8 cellular contexts compared by ENCODE assay signal in genomic region chr9:124771021-124771866, GRCh38. TPM values are rescaled to one million over a fixed set of nuclear protein-coding genes. Genes with fewer than 3 reads are reported as not detected.
DNase-seq lines count a peak whose midpoint lies in the region; ATAC-seq, FAIRE-seq and TF ChIP-seq lines count a peak whose summit lies in the region.

NR6A1 (minus strand) TSS chr9:124771311.

- CTCF ChIA-PET in Caco-2 (lab: Charles Lee) = interaction anchor here (0.8 to 12.7 kb wide), 8 partner anchors 39 to 127 kb away, joined by 3 to 325 read pairs (median 3); partner anchors contain the start of genes ARPC5L, RPL35 and WDR38
- CTCF ChIA-PET in H1 (lab: Charles Lee; ENCODE audit: partially characterized antibody) = interaction anchor here (0.6 to 17.6 kb wide), 18 partner anchors 8 to 607 kb away, joined by 3 to 1300 read pairs (median 4); partner anchors contain the start of genes ARPC5L, RPL35 and WDR38

- H2BK15ac ChIP-seq in H1 (ENCODE audit: low read length) (0 out of 2 replicates have a peak within 1 kb of the TSS, but pooled peaks have one; percentile 53), mesendoderm (replicated peaks; ENCODE audit: low read depth) (no peak within 1 kb of the TSS)

- H3K79me1 ChIP-seq in H1 (ENCODE audit: low read depth, low read length) = no peaks in the 10 kb centered on the region
- peaks cover 2% of the 10 kb centered on the region for H3K79me1 ChIP-seq in mesendoderm (ENCODE audit: low read length)

- H3K9ac ChIP-seq in H1 (replicated peaks in 1 of 4; ENCODE audit: extremely low read depth in 1 of 4, low read depth in 3 of 4, low read length in 3 of 4) = peak within 1 kb of the TSS; percentile 52 to 93 (median 74)
- H3K9ac ChIP-seq in mesendoderm (ENCODE audit: low read length) = peak within 1 kb of the TSS; percentile 90

- TF ChIP-seq POLR2A in H1 (IDR thresholded peaks at IDR 0.05; ENCODE audit: control extremely low read depth in 1 of 2, low read depth in 2 of 2, low read length in 2 of 2) = peak in 1 of 2 experiments; percentile 76; a peak in 1 of 3 replicates

- peak within 1 kb of the TSS; percentile 41; the same call in 1 of the 2 replicates for H2BK12ac ChIP-seq in H1 (ENCODE audit: low read depth, low read length)

- H2BK20ac ChIP-seq in H1 (ENCODE audit: low read length) = 0 out of 2 replicates have a peak within 1 kb of the TSS, but pooled peaks have one; percentile 56

- H3K36me3 Mint-ChIP-seq in Caco-2 (ENCODE audit: insufficient read depth, unreplicated experiment) = peaks cover 22% of the 10 kb centered on the region

- peak within 1 kb of the TSS; percentile 98 for H3K4me3 ChIP-seq in Caco-2 (ENCODE audit: low read depth, low read length)
- peak within 1 kb of the TSS; percentile 56 to 86 (median 78) for H3K4me3 ChIP-seq in H1 (ENCODE audit: extremely low read depth in 1 of 4, insufficient read depth in 2 of 4, low read depth in 3 of 4, low read length in 4 of 4)
- peak within 1 kb of the TSS; percentile 81 for H3K4me3 ChIP-seq in mesendoderm (ENCODE audit: low read length)

- H3K18ac ChIP-seq in H1 (ENCODE audit: extremely low read depth, low read length) (peak within 1 kb of the TSS; percentile 81), mesendoderm (ENCODE audit: low read length) (peak within 1 kb of the TSS; percentile 57)

- H3K27ac Mint-ChIP-seq in Caco-2 (ENCODE audit: unreplicated experiment) = peak within 1 kb of the TSS; percentile 98

- ATAC-seq in GM19468 (IDR thresholded peaks at IDR 0.05; ENCODE audit: extremely low read depth, unreplicated experiment) = peak; percentile 75

- peak within 1 kb of the TSS; percentile 90 for H2AFZ ChIP-seq in H1 (ENCODE audit: low read length)

- no TSS peak for BruUV-seq in Caco-2 (replicated peaks; lab: Mats Ljungman, UMichigan)

- H4K20me1 ChIP-seq in H1 (replicated peaks in 1 of 2; ENCODE audit: control insufficient read depth in 1 of 2, insufficient read depth in 2 of 2, low read length in 2 of 2) = peaks cover 10 to 12% of the 10 kb centered on the region in 2 experiments

- FAIRE-seq in H1 (lab: Jason Lieb, UNC) = no peak

- H4K8ac ChIP-seq in H1 (ENCODE audit: extremely low read depth, insufficient read depth, low read length) = peak within 1 kb of the TSS; percentile 86
- H4K8ac ChIP-seq in mesendoderm (ENCODE audit: low read depth, low read length) = no peak within 1 kb of the TSS

- H2BK120ac ChIP-seq in H1 (replicated peaks; ENCODE audit: low read depth, low read length) = no peak within 1 kb of the TSS
- peak within 1 kb of the TSS; percentile 32 for H2BK120ac ChIP-seq in mesendoderm (ENCODE audit: low read depth, low read length)

- DNase-seq in Caco-2 (peak; percentile 98), HS-27A (ENCODE audit: low read depth) (peak; percentile 91), H1 (ENCODE audit: low read depth in 1 of 2, low spot score in 2 of 2) (peak; percentile 89 to 97), mesendoderm (peak; percentile 99)
- DNase-seq in NK-92 treated with Interleukin-12 subunit alpha and Interleukin-12 subunit beta, amount 100 ng/mL, for 24 hours (lab: John Stamatoyannopoulos, UW) = peak; percentile 85
- peak; percentile 85 to 89 for DNase-seq in activated CD8-positive, alpha-beta memory T cell treated with anti-CD3 and anti-CD28 coated beads for 4 hours (ENCODE audit: low read depth in 2 of 2)
- peak; percentile 87 for DNase-seq in stimulated activated CD8-positive, alpha-beta memory T cell treated with anti-CD3 and anti-CD28 coated beads, Interleukin-12 subunit alpha, Interleukin-12 subunit beta, amount 100 ng/mL, for 4 hours (ENCODE audit: low read depth)

- H3K27me3 Mint-ChIP-seq in Caco-2 (ENCODE audit: insufficient read depth, unreplicated experiment) = no peaks in the 10 kb centered on the region

- H3K79me2 ChIP-seq in H1 (ENCODE audit: control insufficient read depth in 1 of 2, insufficient read depth in 2 of 2, low read length in 2 of 2) (peaks cover 2 to 41% of the 10 kb centered on the region in 2 experiments; a peak in 3 of 4 replicates), mesendoderm (ENCODE audit: control insufficient read depth, insufficient read depth, low read length) (peaks cover 17% of the 10 kb centered on the region)

- H3K27ac ChIP-seq in H1 (ENCODE audit: low read depth, low read length) (peak within 1 kb of the TSS; percentile 97), mesendoderm (ENCODE audit: low read depth, low read length) (peak within 1 kb of the TSS; percentile 72)

- no peak within 1 kb of the TSS for H3K14ac ChIP-seq in H1 (ENCODE audit: insufficient read length)

- peak in 1 of 2 experiments; percentile 99; a peak in 2 of 3 replicates for TF ChIP-seq EP300 in H1 (IDR thresholded peaks at IDR 0.05; ENCODE audit: borderline replicate concordance in 1 of 2, low read depth in 2 of 2, low read length in 2 of 2)

- TF ChIP-seq CTCF in Caco-2 (IDR thresholded peaks at IDR 0.05; ENCODE audit: insufficient read depth in 1 of 2, low read depth in 1 of 2, low read length in 1 of 2, severe bottlenecking in 1 of 2, unreplicated experiment in 1 of 2) (peak; percentile 32 to 46), H1 (IDR thresholded peaks at IDR 0.05; ENCODE audit: control extremely low read depth in 1 of 3, insufficient read depth in 1 of 3, low read depth in 1 of 3, low read length in 3 of 3) (no peak)

- peak within 1 kb of the TSS; percentile 81 to 85 for H3K4me2 ChIP-seq in H1 (ENCODE audit: insufficient read depth in 1 of 2, low read depth in 2 of 2, low read length in 2 of 2)
- H3K4me2 ChIP-seq in mesendoderm (ENCODE audit: low read length) = peak within 1 kb of the TSS; percentile 91

- intact Hi-C loops in Caco-2 (cut with micrococcal nuclease; ENCODE audit: unreplicated experiment) = loop anchor here (1.0 to 10.0 kb wide), 3 partner anchors 37 to 604 kb away; partner anchors contain the start of gene GOLGA1

- H3K9me3 ChIP-seq in Caco-2 (no peaks in the 10 kb centered on the region), H1 (ENCODE audit: insufficient read depth in 2 of 2, low read depth in 1 of 2, low read length in 1 of 2) (no peaks in the 10 kb centered on the region)

- peaks cover 8% of the 10 kb centered on the region for H3K23me2 ChIP-seq in H1 (ENCODE audit: low read depth, low read length)

- H3K4me1 ChIP-seq in Caco-2 (no peaks in the 10 kb centered on the region), H1 (replicated peaks in 1 of 4; ENCODE audit: control insufficient read depth in 3 of 4, insufficient read depth in 4 of 4, low read length in 3 of 4) (peaks cover 2 to 13% (median 8%) of the 10 kb centered on the region in 4 experiments; a peak in 6 of 7 replicates), mesendoderm (ENCODE audit: control insufficient read depth, low read depth, low read length) (peaks cover 3% of the 10 kb centered on the region)

- H3K4me3 Mint-ChIP-seq in Caco-2 (ENCODE audit: unreplicated experiment) = peak within 1 kb of the TSS; percentile 100

- no peak within 1 kb of the TSS for H2AK5ac ChIP-seq in H1 (ENCODE audit: low read depth, low read length)
- H2AK5ac ChIP-seq in mesendoderm (ENCODE audit: low read length) = no peak within 1 kb of the TSS

- peak within 1 kb of the TSS; percentile 46 for H4K91ac ChIP-seq in H1 (replicated peaks; ENCODE audit: insufficient read length, low read length)

- 1% methylated on average over 49 of the region's 82 CpGs; no CpG with 5 or more reads in 1 of the 2 experiments for WGBS in H1 (ENCODE audit: extremely low coverage in 1 of 2, insufficient coverage in 1 of 2, insufficient read length in 1 of 2, insufficient replicate concordance in 2 of 2, low coverage in 1 of 2, low lambda C conversion rate in 2 of 2, missing lambda C conversion rate in 1 of 2), 2 experiments
- WGBS in mesendoderm (ENCODE audit: extremely low coverage, insufficient coverage, low lambda C conversion rate) = no CpG with 5 or more reads among the region's 82 CpGs

- POLR2A ChIA-PET in Caco-2 (lab: Charles Lee) (interaction anchor here (0.6 to 0.9 kb wide), 5 partner anchors 46 to 199 kb away, joined by 3 to 5 read pairs (median 3); partner anchors contain the start of genes ARPC5L, RPL35 and WDR38), H1 (lab: Charles Lee; ENCODE audit: partially characterized antibody) (interaction anchor here (0.7 to 13.5 kb wide), 12 partner anchors 8 to 154 kb away, joined by 3 to 396 read pairs (median 4); partner anchors contain the start of genes ARPC5L, RPL35 and WDR38)

- H3K27me3 ChIP-seq in Caco-2 (replicated peaks; ENCODE audit: control insufficient read depth, insufficient read depth, low read length) = no peaks in the 10 kb centered on the region
- H3K27me3 ChIP-seq in H1 (replicated peaks in 1 of 4; ENCODE audit: control insufficient read depth in 3 of 4, extremely low read depth in 1 of 4, insufficient read depth in 3 of 4, low read length in 3 of 4) = peaks cover 0 to 4% (median under 1%) of the 10 kb centered on the region in 4 experiments; a peak in 1 of 7 replicates
- no peaks in the 10 kb centered on the region for H3K27me3 ChIP-seq in mesendoderm (ENCODE audit: insufficient read depth, low read length, poor library complexity)

- H3K4me1 Mint-ChIP-seq in Caco-2 (ENCODE audit: low read depth, unreplicated experiment) = peaks cover 18% of the 10 kb centered on the region

- H3K56ac ChIP-seq in H1 (replicated peaks; ENCODE audit: insufficient read length, low read depth, low read length) (peak within 1 kb of the TSS; percentile 62), mesendoderm (ENCODE audit: low read length) (peak within 1 kb of the TSS; percentile 94)

- H3K4ac ChIP-seq in H1 (replicated peaks; ENCODE audit: insufficient read length, low read depth, low read length) (no peak within 1 kb of the TSS), mesendoderm (ENCODE audit: low read depth, low read length) (peak within 1 kb of the TSS; percentile 95)

- no peaks in the 10 kb centered on the region for H3K9me3 Mint-ChIP-seq in Caco-2 (ENCODE audit: unreplicated experiment)

- no peak within 1 kb of the TSS for H3K23ac ChIP-seq in H1 (ENCODE audit: insufficient read length)
- no peak within 1 kb of the TSS for H3K23ac ChIP-seq in mesendoderm (ENCODE audit: low read length)

- TF ChIP-seq RAD21 in H1 (IDR thresholded peaks at IDR 0.05 in 1 of 2, conservative IDR thresholded peaks at IDR 0.05 in 1 of 2; ENCODE audit: low read depth in 2 of 2, low read length in 2 of 2) = no peak

- no peaks in the 10 kb centered on the region for H3K36me3 ChIP-seq in Caco-2 (ENCODE audit: control insufficient read depth, insufficient read depth, low read length)
- H3K36me3 ChIP-seq in H1 (ENCODE audit: control insufficient read depth in 2 of 4, insufficient read depth in 4 of 4, low read length in 3 of 4) = no peaks in the 10 kb centered on the region
- no peaks in the 10 kb centered on the region for H3K36me3 ChIP-seq in mesendoderm (ENCODE audit: control insufficient read depth, insufficient read depth, low read length)

- H2BK5ac ChIP-seq in H1 (ENCODE audit: low read depth, low read length) (peak within 1 kb of the TSS; percentile 85), mesendoderm (ENCODE audit: low read length) (peak within 1 kb of the TSS; percentile 80)

- H4K5ac ChIP-seq in H1 (ENCODE audit: insufficient read length, low read depth, low read length) (peak within 1 kb of the TSS; percentile 70), mesendoderm (ENCODE audit: low read length) (no peak within 1 kb of the TSS)

RNA-seq across cellular contexts. Expression of gene NR6A1, which starts in this region (rescaled TPM):
- total RNA-seq in Caco-2 (2022) = 30.6 and 33.6 TPM in 2 replicates
- 232 and 237 TPM in 2 replicates for total RNA-seq in H1 (2021; fragmentation: NEBNext Ultra II Directional; extraction: Animal tissue kit (Norgen Biotek cat#: 25700))
- polyA plus RNA-seq in H1 (2011; rRNA removed) = 77.0 and 93.2 TPM in 2 replicates
- 72.8 TPM for polyA plus RNA-seq in H1 (2011; cell fraction: cytosol; rRNA removed)
- polyA plus RNA-seq in H1 (2011; cell fraction: nucleus; rRNA removed) = 59.1 TPM
- polyA plus RNA-seq in H1 (2012, experiment 1 of 2) = 99.2 to 116 TPM (median 108 TPM) in 4 replicates
- 69.6 TPM for polyA plus RNA-seq in H1 (2012, experiment 2 of 2)
- 88.5 TPM for polyA plus RNA-seq in H1 (2013, experiment 1 of 2)
- polyA plus RNA-seq in H1 (2013, experiment 2 of 2) = 92.9 TPM
- polyA minus RNA-seq in H1 (2011; rRNA and poly(A)+ RNA removed) = 505 and 571 TPM in 2 replicates
- polyA minus RNA-seq in H1 (2011; cell fraction: cytosol; rRNA and poly(A)+ RNA removed) = 196 TPM
- polyA minus RNA-seq in H1 (2011; cell fraction: nucleus; rRNA and poly(A)+ RNA removed) = 104 TPM
- 58.7 TPM for polyA plus RNA-seq in mesendoderm (2013, experiment 1 of 2)
- 58.1 TPM for polyA plus RNA-seq in mesendoderm (2013, experiment 2 of 2)

Comparison
In these comparisons a context has a peak if more than half of its experiments do, and no peak if none do; other contexts are left out.
1. Peak in every context shown above with its lines: DNase-seq, ATAC-seq, H3K4me3 ChIP-seq and H3K27ac ChIP-seq.
2. CTCF ChIP-seq: peak in Caco-2 (2 of 2); none in H1 (0 of 3).